In the genomic region with DNA sequence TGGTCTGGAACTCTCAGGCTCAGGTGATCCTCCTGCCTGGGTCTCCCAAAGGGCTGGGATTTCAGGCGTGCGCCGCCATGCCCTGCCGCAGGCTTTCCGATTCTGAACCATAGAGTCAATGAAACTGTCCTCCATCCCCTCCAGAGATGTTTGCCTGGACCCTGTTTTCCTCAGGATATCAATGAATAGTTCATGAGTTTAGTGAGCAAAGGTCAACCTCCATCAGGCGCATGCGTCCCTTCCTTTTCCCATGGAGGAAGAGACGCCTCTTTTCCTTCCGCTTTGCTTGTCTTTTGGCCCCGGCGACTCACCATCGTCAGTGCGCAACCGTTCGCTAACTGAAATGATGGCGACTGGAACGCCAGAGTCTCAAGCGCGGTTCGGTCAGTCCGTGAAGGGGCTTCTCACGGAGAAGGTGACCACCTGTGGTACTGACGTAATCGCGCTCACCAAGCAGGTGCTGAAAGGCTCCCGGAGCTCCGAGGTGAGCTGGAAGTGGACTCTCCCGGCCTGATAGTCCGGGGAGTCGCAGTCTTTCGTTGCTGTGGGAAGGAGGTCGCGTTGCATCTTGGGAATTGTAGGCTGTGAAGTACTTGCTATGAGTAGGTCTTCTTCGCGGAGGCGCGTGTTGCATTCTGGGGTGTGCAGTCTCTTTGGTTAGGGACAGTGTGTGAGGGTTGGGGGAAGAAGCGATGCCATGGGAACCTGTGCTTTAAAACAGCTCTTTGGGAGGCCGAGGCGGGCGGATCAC, we compare ENCODE assay signal across 8 cellular contexts. TPM values are rescaled to one million over a fixed set of nuclear protein-coding genes. Genes with fewer than 3 reads are reported as not detected.
DNase-seq lines count a peak whose midpoint lies in the region; ATAC-seq and TF ChIP-seq lines count a peak whose summit lies in the region.

A gene with protein sequence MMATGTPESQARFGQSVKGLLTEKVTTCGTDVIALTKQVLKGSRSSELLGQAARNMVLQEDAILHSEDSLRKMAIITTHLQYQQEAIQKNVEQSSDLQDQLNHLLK (plus strand): TSS at position 316 of the 751 bp plus-strand sequence. CDS start 28 bp downstream, at position 344.

- POLR2A ChIA-PET in AG04449 (lab: Yijun Ruan, JAX) (interaction anchor here (1.5 kb wide), 1 partner anchor 15 kb away, joined by 5 read pairs; a partner anchor contains a TSS), WTC11 (lab: Charles Lee) (interaction anchor here (0.6 to 2.1 kb wide), 3 partner anchors 16 to 179 kb away, joined by 3 to 8 read pairs (median 3); a partner anchor contains a TSS)

- H3K27ac Mint-ChIP-seq in WTC11, result peak within 1 kb of the TSS; percentile 99

- peaks cover 14% of the 10 kb centered on the region for H3K4me1 Mint-ChIP-seq in WTC11

- H3K27ac ChIP-seq in caudate nucleus (ENCODE audit: low read depth, low read length) (peak within 1 kb of the TSS; percentile 99), spleen (peak within 1 kb of the TSS; percentile 94 to 97 (median 96))

- no peaks in the 10 kb centered on the region for H3K27me3 ChIP-seq in spleen (replicated peaks in 1 of 7)

- peak; percentile 85 for DNase-seq in AG04449 (ENCODE audit: low read depth, low spot score)
- peak; percentile 94 for DNase-seq in NCI-H2227 treated with DMSO at 0.1 percent for 48 hours (lab: John Stamatoyannopoulos, UW)
- DNase-seq in WTC11 (ENCODE audit: low spot score), result peak; percentile 90
- peak; percentile 71 to 99 (median 97) for DNase-seq in caudate nucleus (lab: John Stamatoyannopoulos, UW)
- peak; percentile 98 for DNase-seq in inferior parietal cortex (ENCODE audit: extremely low spot score)
- DNase-seq in spleen, result peak; percentile 96

- H3K4me3 Mint-ChIP-seq in WTC11, result peak within 1 kb of the TSS; percentile 96

- ATAC-seq in GM18907 (IDR thresholded peaks at IDR 0.05; ENCODE audit: unreplicated experiment) (peak; percentile 95), HG03159 (IDR thresholded peaks at IDR 0.05; ENCODE audit: unreplicated experiment) (peak; percentile 99), WTC11 (peak; percentile 97)

- H3K36me3 Mint-ChIP-seq in WTC11, result no peaks in the 10 kb centered on the region

- peak within 1 kb of the TSS; percentile 98 for H3K4me3 ChIP-seq in AG04449 (ENCODE audit: low read depth, low read length)
- H3K4me3 ChIP-seq in spleen, result peak within 1 kb of the TSS; percentile 65 to 82 (median 71)

- intact Hi-C loops in spleen (cut with DNase I; ENCODE audit: low total_unique reads), result no loop called here

- 9 to 10% (median 10%) methylated on average over 36 to 41 of the region's 41 CpGs for WGBS in spleen, 5 donors

- H3K36me3 ChIP-seq in spleen, result peaks cover 0 to 1% (median 0%) of the 10 kb centered on the region in 6 donors

- no peaks in the 10 kb centered on the region for H3K9me3 Mint-ChIP-seq in WTC11

- CTCF ChIA-PET in AG04449 (lab: Yijun Ruan, JAX), result interaction anchor here (1.7 kb wide), 1 partner anchor 47 kb away, joined by 10 read pairs; no protein-coding TSS in a partner anchor
- CTCF ChIA-PET in WTC11 (lab: Charles Lee), result interaction anchor here (0.6 to 1.1 kb wide), 7 partner anchors 11 to 391 kb away, joined by 3 to 5 read pairs (median 3); a partner anchor contains a TSS

- H3K4me1 ChIP-seq in spleen, result peaks cover 0 to 40% (median 22%) of the 10 kb centered on the region in 6 donors

- no peaks in the 10 kb centered on the region for H3K9me3 ChIP-seq in spleen

- peak in 2 of 3 donors; percentile 24 to 57 for TF ChIP-seq POLR2A in spleen (IDR thresholded peaks at IDR 0.05)

- H3K27me3 Mint-ChIP-seq in WTC11 (ENCODE audit: low read depth), result no peaks in the 10 kb centered on the region

- TF ChIP-seq CTCF in AG04449 (IDR thresholded peaks at IDR 0.05; ENCODE audit: insufficient read depth, low read length, missing control alignments), result no peak
- no peak for TF ChIP-seq CTCF in WTC11 (IDR thresholded peaks at IDR 0.05)
- TF ChIP-seq CTCF in spleen (IDR thresholded peaks at IDR 0.05 in 8 of 11, conservative IDR thresholded peaks at IDR 0.05 in 3 of 11), result peak in 2 of 11 experiments; percentile 9 to 13

TF ChIP-seq in WTC11, 78 proteins besides CTCF, POLR2A, EP300 and RAD21 (continues in another document):
- TF ChIP-seq, protein P1, sequence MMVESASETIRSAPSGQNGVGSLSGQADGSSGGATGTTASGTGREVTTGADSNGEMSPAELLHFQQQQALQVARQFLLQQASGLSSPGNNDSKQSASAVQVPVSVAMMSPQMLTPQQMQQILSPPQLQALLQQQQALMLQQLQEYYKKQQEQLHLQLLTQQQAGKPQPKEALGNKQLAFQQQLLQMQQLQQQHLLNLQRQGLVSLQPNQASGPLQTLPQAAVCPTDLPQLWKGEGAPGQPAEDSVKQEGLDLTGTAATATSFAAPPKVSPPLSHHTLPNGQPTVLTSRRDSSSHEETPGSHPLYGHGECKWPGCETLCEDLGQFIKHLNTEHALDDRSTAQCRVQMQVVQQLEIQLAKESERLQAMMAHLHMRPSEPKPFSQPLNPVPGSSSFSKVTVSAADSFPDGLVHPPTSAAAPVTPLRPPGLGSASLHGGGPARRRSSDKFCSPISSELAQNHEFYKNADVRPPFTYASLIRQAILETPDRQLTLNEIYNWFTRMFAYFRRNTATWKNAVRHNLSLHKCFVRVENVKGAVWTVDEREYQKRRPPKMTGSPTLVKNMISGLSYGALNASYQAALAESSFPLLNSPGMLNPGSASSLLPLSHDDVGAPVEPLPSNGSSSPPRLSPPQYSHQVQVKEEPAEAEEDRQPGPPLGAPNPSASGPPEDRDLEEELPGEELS (CRISPR knock-in tag; IDR thresholded peaks at IDR 0.05), result no peak
- TF ChIP-seq NFE2L1 (CRISPR knock-in tag; IDR thresholded peaks at IDR 0.05) (0 out of 2 replicates have a peak, but pooled peaks have one; percentile 43), OVOL2 (CRISPR knock-in tag; IDR thresholded peaks at IDR 0.05; ENCODE audit: borderline replicate concordance) (no peak), MYBL2 (CRISPR knock-in tag; IDR thresholded peaks at IDR 0.05) (peak; percentile 93), NR1H2 (CRISPR knock-in tag; IDR thresholded peaks at IDR 0.05) (no peak), GTF2I (CRISPR knock-in tag; conservative IDR thresholded peaks at IDR 0.05) (no peak), EMX1 (CRISPR knock-in tag; IDR thresholded peaks at IDR 0.05) (no peak), TEAD1 (CRISPR knock-in tag; IDR thresholded peaks at IDR 0.05) (no peak), FOXP1 (CRISPR knock-in tag; IDR thresholded peaks at IDR 0.05; ENCODE audit: borderline replicate concordance) (peak; percentile 77), FOXK1 (CRISPR knock-in tag; IDR thresholded peaks at IDR 0.05) (peak; percentile 70), NR2C2 (CRISPR knock-in tag; IDR thresholded peaks at IDR 0.05) (no peak), CREB1 (CRISPR knock-in tag; IDR thresholded peaks at IDR 0.05) (no peak), NFATC4 (CRISPR knock-in tag; IDR thresholded peaks at IDR 0.05) (no peak), FOXJ3 (CRISPR knock-in tag; IDR thresholded peaks at IDR 0.05; ENCODE audit: borderline replicate concordance) (no peak)
- TF ChIP-seq, protein P2, sequence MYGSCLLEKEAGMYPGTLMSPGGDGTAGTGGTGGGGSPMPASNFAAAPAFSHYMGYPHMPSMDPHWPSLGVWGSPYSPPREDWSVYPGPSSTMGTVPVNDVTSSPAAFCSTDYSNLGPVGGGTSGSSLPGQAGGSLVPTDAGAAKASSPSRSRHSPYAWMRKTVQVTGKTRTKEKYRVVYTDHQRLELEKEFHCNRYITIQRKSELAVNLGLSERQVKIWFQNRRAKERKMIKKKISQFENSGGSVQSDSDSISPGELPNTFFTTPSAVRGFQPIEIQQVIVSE (CRISPR knock-in tag; IDR thresholded peaks at IDR 0.05; ENCODE audit: borderline replicate concordance), result no peak
- TF ChIP-seq, protein P3, sequence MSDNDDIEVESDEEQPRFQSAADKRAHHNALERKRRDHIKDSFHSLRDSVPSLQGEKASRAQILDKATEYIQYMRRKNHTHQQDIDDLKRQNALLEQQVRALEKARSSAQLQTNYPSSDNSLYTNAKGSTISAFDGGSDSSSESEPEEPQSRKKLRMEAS (CRISPR knock-in tag; IDR thresholded peaks at IDR 0.05), result peak; percentile 76
- TF ChIP-seq, protein P4, sequence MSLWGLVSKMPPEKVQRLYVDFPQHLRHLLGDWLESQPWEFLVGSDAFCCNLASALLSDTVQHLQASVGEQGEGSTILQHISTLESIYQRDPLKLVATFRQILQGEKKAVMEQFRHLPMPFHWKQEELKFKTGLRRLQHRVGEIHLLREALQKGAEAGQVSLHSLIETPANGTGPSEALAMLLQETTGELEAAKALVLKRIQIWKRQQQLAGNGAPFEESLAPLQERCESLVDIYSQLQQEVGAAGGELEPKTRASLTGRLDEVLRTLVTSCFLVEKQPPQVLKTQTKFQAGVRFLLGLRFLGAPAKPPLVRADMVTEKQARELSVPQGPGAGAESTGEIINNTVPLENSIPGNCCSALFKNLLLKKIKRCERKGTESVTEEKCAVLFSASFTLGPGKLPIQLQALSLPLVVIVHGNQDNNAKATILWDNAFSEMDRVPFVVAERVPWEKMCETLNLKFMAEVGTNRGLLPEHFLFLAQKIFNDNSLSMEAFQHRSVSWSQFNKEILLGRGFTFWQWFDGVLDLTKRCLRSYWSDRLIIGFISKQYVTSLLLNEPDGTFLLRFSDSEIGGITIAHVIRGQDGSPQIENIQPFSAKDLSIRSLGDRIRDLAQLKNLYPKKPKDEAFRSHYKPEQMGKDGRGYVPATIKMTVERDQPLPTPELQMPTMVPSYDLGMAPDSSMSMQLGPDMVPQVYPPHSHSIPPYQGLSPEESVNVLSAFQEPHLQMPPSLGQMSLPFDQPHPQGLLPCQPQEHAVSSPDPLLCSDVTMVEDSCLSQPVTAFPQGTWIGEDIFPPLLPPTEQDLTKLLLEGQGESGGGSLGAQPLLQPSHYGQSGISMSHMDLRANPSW (CRISPR knock-in tag; conservative IDR thresholded peaks at IDR 0.05; ENCODE audit: low read depth), result no peak
- TF ChIP-seq, protein P5, sequence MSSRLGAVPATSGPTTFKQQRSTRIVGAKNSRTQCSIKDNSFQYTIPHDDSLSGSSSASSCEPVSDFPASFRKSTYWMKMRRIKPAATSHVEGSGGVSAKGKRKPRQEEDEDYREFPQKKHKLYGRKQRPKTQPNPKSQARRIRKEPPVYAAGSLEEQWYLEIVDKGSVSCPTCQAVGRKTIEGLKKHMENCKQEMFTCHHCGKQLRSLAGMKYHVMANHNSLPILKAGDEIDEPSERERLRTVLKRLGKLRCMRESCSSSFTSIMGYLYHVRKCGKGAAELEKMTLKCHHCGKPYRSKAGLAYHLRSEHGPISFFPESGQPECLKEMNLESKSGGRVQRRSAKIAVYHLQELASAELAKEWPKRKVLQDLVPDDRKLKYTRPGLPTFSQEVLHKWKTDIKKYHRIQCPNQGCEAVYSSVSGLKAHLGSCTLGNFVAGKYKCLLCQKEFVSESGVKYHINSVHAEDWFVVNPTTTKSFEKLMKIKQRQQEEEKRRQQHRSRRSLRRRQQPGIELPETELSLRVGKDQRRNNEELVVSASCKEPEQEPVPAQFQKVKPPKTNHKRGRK (CRISPR knock-in tag; IDR thresholded peaks at IDR 0.05; ENCODE audit: borderline replicate concordance), result no peak

RNA-seq across cellular contexts. Expression of the gene that starts here (rescaled TPM):
- total RNA-seq in WTC11 (2021) (2.8 to 3.9 TPM (median 3.3 TPM) in 3 replicates), spleen (10 to 100 TPM; 18.8 to 32.7 (median 27.2) TPM)
- 10 to 100 TPM; 20.6 to 44.8 (median 28.0) TPM for polyA plus RNA-seq in spleen

Comparison
In these comparisons a context has a peak if more than half of its experiments do, and no peak if none do; other contexts are left out.
1. Peak in every context shown above with its lines: DNase-seq, ATAC-seq, H3K4me3 ChIP-seq and H3K27ac ChIP-seq.